ENCODE assay signal across 10 cellular contexts in genomic region chr6:47308674-47309325, GRCh38. TPM values are rescaled to one million over a fixed set of nuclear protein-coding genes. Genes with fewer than 3 reads are reported as not detected.
A peak's percentile ranks its signal among the peaks of the same experiment; 100 is the strongest.
DNase-seq lines count a peak whose midpoint lies in the region; ATAC-seq, FAIRE-seq and TF ChIP-seq lines count a peak whose summit lies in the region.
"Had no signal": no experiment of that assay in that cellular context is flagged by ENCODE, and none has a peak within 500 bp of the region (broad histone marks: within the 10 kb centered on the region; RNA-seq: fewer than 3 reads in every experiment).

No MANE protein-coding gene starts in this region.

- DNase-seq in DMS 273 (lab: John Stamatoyannopoulos, UW; ENCODE audit: unreplicated experiment) = peak; percentile 67
- no peak for DNase-seq in DMS 273 treated with DMSO at 0.1 percent for 48 hours (lab: John Stamatoyannopoulos, UW)
- peak; percentile 61 for DNase-seq in NCI-H1105 treated with DMSO at 0.1 percent for 48 hours (lab: John Stamatoyannopoulos, UW)
- peak; percentile 46 for DNase-seq in iPS-NIHi11 (ENCODE audit: low spot score)
- peak; percentile 24 for DNase-seq in small intestine

- H3K4me1 ChIP-seq in small intestine (ENCODE audit: control insufficient read depth in 2 of 2, insufficient read depth in 1 of 2, low read depth in 1 of 2, low read length in 1 of 2) = no peaks in the 10 kb centered on the region

- H3K9me3 Mint-ChIP-seq in brain = peaks cover 0 to 3% (median 0%) of the 10 kb centered on the region in 5 experiments

- no peaks in the 10 kb centered on the region for H3K9me3 ChIP-seq in small intestine (ENCODE audit: control insufficient read depth, low read depth)

- no peak for TF ChIP-seq CTCF in brain (conservative IDR thresholded peaks at IDR 0.05)

- no peaks in the 10 kb centered on the region for H3K36me3 ChIP-seq in small intestine (ENCODE audit: control insufficient read depth in 2 of 2, insufficient read depth in 2 of 2, low read length in 2 of 2)

- H3K4me3 ChIP-seq in small intestine (ENCODE audit: low read depth in 1 of 2, low read length in 2 of 2) = peak overlapping the region; percentile 57 to 74

- H3K27me3 Mint-ChIP-seq in brain = peaks cover 40% of the 10 kb centered on the region

- peaks cover 0 to 5% of the 10 kb centered on the region in 2 donors for H3K27me3 ChIP-seq in small intestine (ENCODE audit: control insufficient read depth in 2 of 2, insufficient read depth in 2 of 2, low read length in 2 of 2)

- ATAC-seq in GM21723 (IDR thresholded peaks at IDR 0.05; ENCODE audit: unreplicated experiment) = peak; percentile 10
- no peak for ATAC-seq in GM18519 (IDR thresholded peaks at IDR 0.05; ENCODE audit: low FRiP score, unreplicated experiment)

- peaks cover 52% of the 10 kb centered on the region for H3K4me1 Mint-ChIP-seq in brain

- FAIRE-seq in small intestine (lab: Jason Lieb, UNC) = no peak
- FAIRE-seq: A204.1, colon had no signal

- peaks cover 12% of the 10 kb centered on the region for H3K36me3 Mint-ChIP-seq in brain

- peak overlapping the region; percentile 64 to 93 (median 87) for H3K27ac Mint-ChIP-seq in brain

- H3K27ac ChIP-seq in small intestine (ENCODE audit: low read depth in 1 of 2, low read length in 1 of 2) = no peak overlapping the region

- WGBS in small intestine, 3 donors = 0 to 1% (median 1%) methylated on average over 43 to 49 of the region's 49 CpGs

- H3K4me3 Mint-ChIP-seq in brain = peak overlapping the region; percentile 84 to 97 (median 94)

RNA-seq across cellular contexts. Expression of gene TNFRSF21, which starts 0.9 kb away (rescaled TPM):
- polyA plus RNA-seq in brain (ENCODE audit: insufficient read depth, low read depth, low replicate concordance) (28.5 TPM), small intestine (1 to 10 TPM; 5.4 to 9.8 (median 5.4) TPM)
